Comparison of ENCODE assay signal across 7 cellular contexts in genomic region chr1:112675728-112676381, GRCh38. TPM values are rescaled to one million over a fixed set of nuclear protein-coding genes. Genes with fewer than 3 reads are reported as not detected.
DNase-seq lines count a peak whose midpoint lies in the region; ATAC-seq and TF ChIP-seq lines count a peak whose summit lies in the region.

No MANE protein-coding gene starts in this region.

- H3K23ac ChIP-seq in IMR-90 (ENCODE audit: low read depth, low read length): peak overlapping the region; percentile 91

- no peak for TF ChIP-seq CTCF in IMR-90 (conservative IDR thresholded peaks at IDR 0.05; ENCODE audit: low read depth, low read length)

- H3K27ac ChIP-seq in IMR-90 (ENCODE audit: insufficient read depth, low read length): peak overlapping the region; percentile 97
- peak overlapping the region; percentile 75 for H3K27ac ChIP-seq in layer of hippocampus (ENCODE audit: low read depth, low read length)
- H3K27ac ChIP-seq in substantia nigra (ENCODE audit: low read depth, low read length, poor library complexity, severe bottlenecking): peak overlapping the region; percentile 82

- in situ Hi-C loops in IMR-90 (cut with MboI; ENCODE audit: low sequenced_read_pairs): no loop called here

- H4K8ac ChIP-seq in IMR-90 (ENCODE audit: low read depth in 2 of 2, low read length in 2 of 2): peak overlapping the region; percentile 2 to 58; a peak in 3 of 4 replicates

- peak overlapping the region; percentile 33 for H3K56ac ChIP-seq in IMR-90 (ENCODE audit: extremely low read depth, insufficient read depth, low read length)

- WGBS in IMR-90 (ENCODE audit: extremely low coverage in 2 of 2, insufficient read length in 1 of 2), 2 experiments: no CpG with 5 or more reads among the region's 7 CpGs

- peak overlapping the region; percentile 25 for H2BK5ac ChIP-seq in IMR-90 (ENCODE audit: low read depth, low read length, poor library complexity, severe bottlenecking)

- peak overlapping the region; percentile 89 for H3K9ac ChIP-seq in IMR-90 (ENCODE audit: low read depth, low read length)

- dilution Hi-C loops in IMR-90 (cut with HindIII; ENCODE audit: low sequenced_read_pairs, unreplicated experiment): no loop called here

- peaks cover 25% of the 10 kb centered on the region for H3K36me3 Mint-ChIP-seq in activated naive CD8-positive, alpha-beta T cell treated with anti-CD3 and anti-CD28 coated beads, Interleukin-2, amount 10 ng/mL, durations not matched to agents 7 days and 5 days

- H3K4me1 Mint-ChIP-seq in activated naive CD8-positive, alpha-beta T cell treated with anti-CD3 and anti-CD28 coated beads, Interleukin-2, amount 10 ng/mL, durations not matched to agents 7 days and 5 days: peaks cover 42% of the 10 kb centered on the region

- H2AK5ac ChIP-seq in IMR-90 (ENCODE audit: low read depth, low read length): peak overlapping the region; percentile 15; the same call in 1 of the 2 replicates

- TF ChIP-seq POLR2A in IMR-90 (IDR thresholded peaks at IDR 0.05; ENCODE audit: low read depth, low read length): no peak

- peak overlapping the region; percentile 95 for H2AFZ ChIP-seq in IMR-90 (replicated peaks; ENCODE audit: low read length, poor library complexity)

- peaks cover 30 to 63% of the 10 kb centered on the region in 2 experiments for H3K79me1 ChIP-seq in IMR-90 (ENCODE audit: low read depth in 1 of 2, low read length in 2 of 2)

- peak overlapping the region; percentile 68; the same call in 1 of the 2 replicates for H2BK120ac ChIP-seq in IMR-90 (ENCODE audit: low read depth, low read length)

- intact Hi-C loops in IMR-90 (cut with micrococcal nuclease): loop anchor here (2.0 kb wide), 2 partner anchors 25 to 57 kb away; partner anchors contain the start of genes CAPZA1 and ST7L

- CTCF ChIA-PET in IMR-90 (lab: Yijun Ruan, JAX): interaction anchor here (1.4 kb wide), 1 partner anchor 32 kb away, joined by 5 read pairs; no protein-coding TSS in a partner anchor

- POLR2A ChIA-PET in IMR-90 (lab: Charles Lee; ENCODE audit: unreplicated experiment): interaction anchor here (0.6 kb wide), 1 partner anchor 31 kb away, joined by 3 read pairs; the partner anchor contains the start of gene RHOC
- POLR2A ChIA-PET in activated naive CD8-positive, alpha-beta T cell treated with anti-CD3 and anti-CD28 coated beads, Interleukin-2, amount 10 ng/mL, durations not matched to agents 7 days and 5 days (lab: Charles Lee): interaction anchor here (1.3 to 3.9 kb wide), 8 partner anchors 10 to 280 kb away, joined by 4 to 26 read pairs (median 8); partner anchors contain the start of genes CAPZA1, SLC16A1 and ST7L

- no peak for ATAC-seq in IMR-90 (ENCODE audit: low read depth)
- ATAC-seq in activated naive CD8-positive, alpha-beta T cell treated with anti-CD3 and anti-CD28 coated beads, Interleukin-2, amount 10 ng/mL, durations not matched to agents 7 days and 5 days (ENCODE audit: low read depth): no peak

- H3K9me1 ChIP-seq in IMR-90 (ENCODE audit: insufficient read depth, low read length): no peaks in the 10 kb centered on the region

- H3K4me2 ChIP-seq in IMR-90 (ENCODE audit: low read depth, low read length): peak overlapping the region; percentile 96

- H3K4me3 ChIP-seq in IMR-90 (ENCODE audit: insufficient read depth, low read depth, low read length): peak overlapping the region; percentile 71

- no peaks in the 10 kb centered on the region for H3K9me3 ChIP-seq in IMR-90 (ENCODE audit: control insufficient read depth, insufficient read depth, low read length)

- H4K91ac ChIP-seq in IMR-90 (ENCODE audit: insufficient read depth, low read depth, low read length): peak overlapping the region; percentile 83

- no peaks in the 10 kb centered on the region for H3K27me3 Mint-ChIP-seq in activated naive CD8-positive, alpha-beta T cell treated with anti-CD3 and anti-CD28 coated beads, Interleukin-2, amount 10 ng/mL, durations not matched to agents 7 days and 5 days

- peak overlapping the region; percentile 2; the same call in 1 of the 3 replicates for H2BK15ac ChIP-seq in IMR-90 (ENCODE audit: low read depth, low read length)

- peak overlapping the region; percentile 91 for H3K14ac ChIP-seq in IMR-90 (replicated peaks; ENCODE audit: low read depth, low read length)

- peak overlapping the region; percentile 94 for H2AK9ac ChIP-seq in IMR-90 (replicated peaks; ENCODE audit: low read depth, low read length, poor library complexity)

- peak overlapping the region; percentile 86 for H3K4ac ChIP-seq in IMR-90 (ENCODE audit: low read depth, low read length)

- no peaks in the 10 kb centered on the region for H3K9me3 Mint-ChIP-seq in activated naive CD8-positive, alpha-beta T cell treated with anti-CD3 and anti-CD28 coated beads, Interleukin-2, amount 10 ng/mL, durations not matched to agents 7 days and 5 days

- TF ChIP-seq RAD21 in IMR-90 (IDR thresholded peaks at IDR 0.05; ENCODE audit: low read length): no peak

- BruUV-seq in IMR-90 (replicated peaks; lab: Mats Ljungman, UMichigan): no TSS peak

- H3K27me3 ChIP-seq in IMR-90 (ENCODE audit: control insufficient read depth, insufficient read depth, low read length) (no peaks in the 10 kb centered on the region), layer of hippocampus (ENCODE audit: control insufficient read depth, insufficient read depth, low read length) (no peaks in the 10 kb centered on the region)

- peak overlapping the region; percentile 26 for H3K18ac ChIP-seq in IMR-90 (ENCODE audit: low read depth, low read length)

- H3K27ac Mint-ChIP-seq in activated naive CD8-positive, alpha-beta T cell treated with anti-CD3 and anti-CD28 coated beads, Interleukin-2, amount 10 ng/mL, durations not matched to agents 7 days and 5 days: peak overlapping the region; percentile 79

- H3K36me3 ChIP-seq in IMR-90 (ENCODE audit: control insufficient read depth, insufficient read depth, low read length): no peaks in the 10 kb centered on the region; the same call in 1 of the 2 replicates

- no peaks in the 10 kb centered on the region; the same call in 1 of the 2 replicates for H4K20me1 ChIP-seq in IMR-90 (ENCODE audit: insufficient read depth, low read length)

- peak overlapping the region; percentile 82 for H3K4me3 Mint-ChIP-seq in activated naive CD8-positive, alpha-beta T cell treated with anti-CD3 and anti-CD28 coated beads, Interleukin-2, amount 10 ng/mL, durations not matched to agents 7 days and 5 days

- H2BK20ac ChIP-seq in IMR-90 (ENCODE audit: low read depth, low read length): no peak overlapping the region

- H3K4me1 ChIP-seq in IMR-90 (ENCODE audit: control insufficient read depth, insufficient read depth, low read length): peaks cover 2% of the 10 kb centered on the region; the same call in 1 of the 2 replicates

- peak overlapping the region; percentile 65; the same call in 1 of the 2 replicates for H4K5ac ChIP-seq in IMR-90 (ENCODE audit: low read depth, low read length)

- DNase-seq in IMR-90: peak; percentile 35
- no peak for DNase-seq in activated naive CD8-positive, alpha-beta T cell treated with anti-CD3 and anti-CD28 coated beads, Interleukin-2, amount 10 ng/mL, durations not matched to agents 7 days and 5 days
- no peak for DNase-seq in substantia nigra (lab: John Stamatoyannopoulos, UW)
- no peak for DNase-seq in COR-L47 (lab: John Stamatoyannopoulos, UW)
- DNase-seq in NCI-H2081 treated with DMSO at 0.1 percent for 48 hours (lab: John Stamatoyannopoulos, UW): no peak
- DNase-seq in activated effector memory CD4-positive, alpha-beta T cell treated with Interleukin-2 at 50 U/mL for 16 hours: no peak

TF ChIP-seq in IMR-90, 13 proteins besides CTCF, POLR2A, EP300 and RAD21 (continues in another document):
- TF ChIP-seq USF2 (IDR thresholded peaks at IDR 0.05; ENCODE audit: low read depth, low read length): no peak
- TF ChIP-seq FOS (IDR thresholded peaks at IDR 0.05; ENCODE audit: low read depth, low read length): no peak

RNA-seq across cellular contexts. Expression of gene MOV10, which starts 1.4 kb away (rescaled TPM):
- total RNA-seq in IMR-90 (2012; rRNA removed): 33.9 and 36.7 TPM in 2 replicates
- 102 and 103 TPM in 2 replicates for polyA plus RNA-seq in IMR-90 (2012; rRNA removed)
- polyA plus RNA-seq in IMR-90 (2012; cell fraction: cytosol; rRNA removed): 69.6 and 70.1 TPM in 2 replicates
- polyA plus RNA-seq in IMR-90 (2012; cell fraction: nucleus; rRNA removed; ENCODE audit: low replicate concordance): 312 and 411 TPM in 2 replicates
- total RNA-seq in activated naive CD8-positive, alpha-beta T cell treated with anti-CD3 and anti-CD28 coated beads, Interleukin-2, amount 10 ng/mL, durations not matched to agents 7 days and 5 days: 100 to 1,000 TPM; 124 to 130 TPM

RNA-seq across cellular contexts. Expression of gene RHOC, which starts 31.1 kb away (rescaled TPM):
- 699 and 764 TPM in 2 replicates for total RNA-seq in IMR-90 (2012; rRNA removed)
- 839 and 1,049 TPM in 2 replicates for polyA plus RNA-seq in IMR-90 (2012; rRNA removed)
- polyA plus RNA-seq in IMR-90 (2012; cell fraction: cytosol; rRNA removed): 1,262 and 1,322 TPM in 2 replicates
- polyA plus RNA-seq in IMR-90 (2012; cell fraction: nucleus; rRNA removed; ENCODE audit: low replicate concordance): 415 and 485 TPM in 2 replicates
- total RNA-seq in activated naive CD8-positive, alpha-beta T cell treated with anti-CD3 and anti-CD28 coated beads, Interleukin-2, amount 10 ng/mL, durations not matched to agents 7 days and 5 days: 10 to 100 TPM; 81.2 to 85.5 TPM

RNA-seq across cellular contexts. Expression of gene PPM1J, which starts 39.3 kb away (rescaled TPM):
- 1.4 and 1.8 TPM in 2 replicates for total RNA-seq in IMR-90 (2012; rRNA removed)
- 2.4 and 2.8 TPM in 2 replicates for polyA plus RNA-seq in IMR-90 (2012; rRNA removed)
- 2.1 and 3.2 TPM in 2 replicates for polyA plus RNA-seq in IMR-90 (2012; cell fraction: cytosol; rRNA removed)
- polyA plus RNA-seq in IMR-90 (2012; cell fraction: nucleus; rRNA removed; ENCODE audit: low replicate concordance): 6.2 and 9.1 TPM in 2 replicates
- total RNA-seq in activated naive CD8-positive, alpha-beta T cell treated with anti-CD3 and anti-CD28 coated beads, Interleukin-2, amount 10 ng/mL, durations not matched to agents 7 days and 5 days: under 1 TPM in 1 of 2 experiments, not detected in 1; 0.25 TPM

RNA-seq across cellular contexts. Expression of gene CAPZA1, which starts 56.2 kb away (rescaled TPM):
- 262 and 440 TPM in 2 replicates for total RNA-seq in IMR-90 (2012; rRNA removed)
- polyA plus RNA-seq in IMR-90 (2012; rRNA removed): 98.5 and 108 TPM in 2 replicates
- 13.8 and 21.1 TPM in 2 replicates for polyA plus RNA-seq in IMR-90 (2012; cell fraction: cytosol; rRNA removed)
- 5.3 and 71.2 TPM in 2 replicates for polyA plus RNA-seq in IMR-90 (2012; cell fraction: nucleus; rRNA removed; ENCODE audit: low replicate concordance)
- total RNA-seq in activated naive CD8-positive, alpha-beta T cell treated with anti-CD3 and anti-CD28 coated beads, Interleukin-2, amount 10 ng/mL, durations not matched to agents 7 days and 5 days: 100 to 1,000 TPM; 248 to 251 TPM

RNA-seq across cellular contexts. Expression of gene ST7L, which starts 56.9 kb away (rescaled TPM):
- total RNA-seq in IMR-90 (2012; rRNA removed): 14.7 and 16.9 TPM in 2 replicates
- polyA plus RNA-seq in IMR-90 (2012; rRNA removed): 7.7 TPM in 2 replicates
- 3.7 and 6.0 TPM in 2 replicates for polyA plus RNA-seq in IMR-90 (2012; cell fraction: cytosol; rRNA removed)
- polyA plus RNA-seq in IMR-90 (2012; cell fraction: nucleus; rRNA removed; ENCODE audit: low replicate concordance): 4.1 and 12.0 TPM in 2 replicates
- 10 to 100 TPM; 15.4 to 16.5 TPM for total RNA-seq in activated naive CD8-positive, alpha-beta T cell treated with anti-CD3 and anti-CD28 coated beads, Interleukin-2, amount 10 ng/mL, durations not matched to agents 7 days and 5 days
